Comparison of ENCODE assay signal across 14 cellular contexts in genomic region chr10:34786464-34786863, GRCh38. TPM values are rescaled to one million over a fixed set of nuclear protein-coding genes. Genes with fewer than 3 reads are reported as not detected.
DNase-seq lines count a peak whose midpoint lies in the region; ATAC-seq and TF ChIP-seq lines count a peak whose summit lies in the region.
"Had no signal": no experiment of that assay in that cellular context is flagged by ENCODE, and none has a peak within 500 bp of the region (broad histone marks: within the 10 kb centered on the region; RNA-seq: fewer than 3 reads in every experiment).

No MANE protein-coding gene starts in this region.

- no peak overlapping the region for H2BK5ac ChIP-seq in mesenchymal stem cell (ENCODE audit: low read depth, low read length, poor library complexity, severe bottlenecking)

- BruUV-seq in PC-3 (replicated peaks; lab: Mats Ljungman, UMichigan): no TSS peak

- no peak overlapping the region for H2BK15ac ChIP-seq in mesenchymal stem cell (ENCODE audit: low read depth, poor library complexity, severe bottlenecking)

- H3K23ac ChIP-seq in mesenchymal stem cell (ENCODE audit: low read length in 2 of 2): no peak overlapping the region

- H3K36me3 ChIP-seq in GM23248 (ENCODE audit: low read depth) (no peaks in the 10 kb centered on the region), PC-3 (ENCODE audit: low read depth, low read length) (peaks cover 6% of the 10 kb centered on the region; the same call in 1 of the 2 replicates), mesenchymal stem cell (ENCODE audit: control insufficient read depth in 1 of 2, insufficient read depth in 2 of 2, low read depth in 1 of 2, low read length in 2 of 2) (peaks cover 0 to 8% of the 10 kb centered on the region in 2 experiments)

- no peaks in the 10 kb centered on the region for H3K9me2 ChIP-seq in GM23248 (ENCODE audit: insufficient read depth)
- no peaks in the 10 kb centered on the region for H3K9me2 ChIP-seq in PC-3 (replicated peaks; ENCODE audit: low read length)

- H4K8ac ChIP-seq in mesenchymal stem cell (ENCODE audit: low read length): no peak overlapping the region

- no peak overlapping the region for H3K4ac ChIP-seq in mesenchymal stem cell (ENCODE audit: low read depth in 1 of 2, low read length in 2 of 2)

- peaks cover 15% of the 10 kb centered on the region for H3K4me1 ChIP-seq in GM23248 (ENCODE audit: insufficient read depth)
- H3K4me1 ChIP-seq in PC-3 (ENCODE audit: insufficient read depth, low read length): peaks cover 8% of the 10 kb centered on the region; the same call in 1 of the 2 replicates
- peaks cover 25% of the 10 kb centered on the region for H3K4me1 ChIP-seq in mesenchymal stem cell (ENCODE audit: control insufficient read depth, insufficient read depth, low read depth, low read length)

- WGBS in GM23248 (ENCODE audit: low coverage in 1 of 2, low lambda C conversion rate in 2 of 2, missing lambda C conversion rate in 2 of 2), 2 experiments: 12 to 17% methylated on average over 1 of the region's 1 CpG
- WGBS in mesenchymal stem cell: 80% methylated on average over 1 of the region's 1 CpG

- no peak overlapping the region for H2BK12ac ChIP-seq in mesenchymal stem cell (ENCODE audit: low read length in 2 of 2)

- POLR2A ChIA-PET in PC-3 (lab: Charles Lee; ENCODE audit: unreplicated experiment): interaction anchor here (0.7 kb wide), 1 partner anchor 120 kb away, joined by 4 read pairs; no protein-coding TSS in a partner anchor

- ATAC-seq in PC-3 (peak; percentile 59), HG03457 (IDR thresholded peaks at IDR 0.05; ENCODE audit: unreplicated experiment) (no peak)
- ATAC-seq: activated T-cell treated with anti-CD3 and anti-CD28 coated beads, Interleukin-2, amount 50 U/mL, for 72 hours had no signal

- H3K4me3 ChIP-seq in AG10803 (ENCODE audit: low read length): no peak overlapping the region
- no peak overlapping the region for H3K4me3 ChIP-seq in GM23248
- H3K4me3 ChIP-seq in PC-3 (ENCODE audit: low read length): no peak overlapping the region
- H3K4me3 ChIP-seq in mesenchymal stem cell (ENCODE audit: insufficient read depth in 1 of 2, low read depth in 1 of 2, low read length in 2 of 2): no peak overlapping the region
- H3K4me3 ChIP-seq: lung had no signal

- H3K4me2 ChIP-seq in GM23248 (ENCODE audit: unreplicated experiment) (peak overlapping the region; percentile 38), PC-3 (ENCODE audit: low read length) (no peak overlapping the region), mesenchymal stem cell (ENCODE audit: low read length, poor library complexity, severe bottlenecking) (no peak overlapping the region)

- no peak overlapping the region for H2AK5ac ChIP-seq in mesenchymal stem cell (ENCODE audit: low read length, severe bottlenecking)

- H4K91ac ChIP-seq in mesenchymal stem cell (ENCODE audit: low read length): no peak overlapping the region

- TF ChIP-seq CTCF in AG10803 (conservative IDR thresholded peaks at IDR 0.05; ENCODE audit: low read length): peak; percentile 19; the same call in 1 of the 2 replicates
- TF ChIP-seq CTCF in PC-3 (conservative IDR thresholded peaks at IDR 0.05; ENCODE audit: low read depth, low read length): peak; percentile 37; the same call in 1 of the 2 replicates

- no peak overlapping the region for H2BK120ac ChIP-seq in mesenchymal stem cell (ENCODE audit: low read depth, low read length)

- H3K18ac ChIP-seq in mesenchymal stem cell (ENCODE audit: low read depth in 1 of 2, low read length in 2 of 2): no peak overlapping the region

- H3K27ac ChIP-seq in GM23248: no peak overlapping the region
- H3K27ac ChIP-seq in PC-3 (ENCODE audit: low read length): no peak overlapping the region
- no peak overlapping the region for H3K27ac ChIP-seq in mesenchymal stem cell (ENCODE audit: low read length, poor library complexity, severe bottlenecking)

- CTCF ChIA-PET in PC-3 (lab: Charles Lee): no interaction called here

- H4K20me1 ChIP-seq in GM23248 (ENCODE audit: insufficient read depth) (0 out of 2 replicates have a peak, but pooled peaks cover 2% of the 10 kb centered on the region), PC-3 (ENCODE audit: low read length) (peaks cover 13% of the 10 kb centered on the region; the same call in 1 of the 2 replicates)

- peaks cover 93% of the 10 kb centered on the region for H3K79me2 ChIP-seq in GM23248 (ENCODE audit: insufficient read depth)
- peaks cover 98% of the 10 kb centered on the region for H3K79me2 ChIP-seq in PC-3 (ENCODE audit: low read length)

- no peak overlapping the region for H2AFZ ChIP-seq in GM23248
- no peak overlapping the region for H2AFZ ChIP-seq in PC-3 (ENCODE audit: low read length)
- H2AFZ ChIP-seq in mesenchymal stem cell (ENCODE audit: low read depth, low read length): no peak overlapping the region

- in situ Hi-C loops in GM23248 (cut with MboI): no loop called here

- H3K9me3 ChIP-seq in GM23248 (ENCODE audit: low read depth) (no peaks in the 10 kb centered on the region), PC-3 (ENCODE audit: low read length) (no peaks in the 10 kb centered on the region), mesenchymal stem cell (ENCODE audit: control insufficient read depth, low read length) (no peaks in the 10 kb centered on the region)

- H3F3A ChIP-seq in GM23248 (ENCODE audit: insufficient read depth) (0 out of 2 replicates have a peak, but pooled peaks cover 16% of the 10 kb centered on the region), PC-3 (ENCODE audit: low read length, unreplicated experiment) (no peaks in the 10 kb centered on the region)

- H3K79me1 ChIP-seq in mesenchymal stem cell (replicated peaks; ENCODE audit: low read length, poor library complexity, severe bottlenecking): no peaks in the 10 kb centered on the region

- H3K14ac ChIP-seq in mesenchymal stem cell (ENCODE audit: low read length in 2 of 2): no peak overlapping the region

- H3K9ac ChIP-seq in GM23248 (no peak overlapping the region), PC-3 (ENCODE audit: low read length) (no peak overlapping the region), mesenchymal stem cell (ENCODE audit: low read length) (peak overlapping the region; percentile 10)

- intact Hi-C loops in PC-3 (cut with micrococcal nuclease): no loop called here

- H3K27me3 ChIP-seq in GM23248 (replicated peaks; ENCODE audit: insufficient read depth): no peaks in the 10 kb centered on the region
- H3K27me3 ChIP-seq in PC-3 (ENCODE audit: low read length): no peaks in the 10 kb centered on the region
- H3K27me3 ChIP-seq in mesenchymal stem cell (ENCODE audit: control insufficient read depth in 1 of 2, insufficient read depth in 1 of 2, low read length in 2 of 2): no peaks in the 10 kb centered on the region

- peak; percentile 82 for DNase-seq in AG10803 (ENCODE audit: low read depth)
- peak; percentile 45 for DNase-seq in GM23248
- DNase-seq in PC-3: peak; percentile 59
- no peak for DNase-seq in mesenchymal stem cell
- DNase-seq in mucosa of gallbladder (ENCODE audit: low spot score): no peak
- DNase-seq in DMS79 (lab: John Stamatoyannopoulos, UW): no peak
- no peak for DNase-seq in activated naive CD4-positive, alpha-beta T cell (lab: John Stamatoyannopoulos, UW)
- DNase-seq: activated CD4-positive, alpha-beta T cell treated with anti-CD3 and anti-CD28 coated beads, Interleukin-2, amount 50 U/mL, for 1 hour; activated T-cell treated with anti-CD3 and anti-CD28 coated beads, Interleukin-2, amount 50 U/mL, for 72 hours; effector memory CD4-positive, alpha-beta T cell; H9; SIG-M5 had no signal

RNA-seq across cellular contexts. Expression of gene PARD3, which starts 28.6 kb away (rescaled TPM):
- total RNA-seq in GM23248 (2014; rRNA removed; shearing (Covaris generic)): 21.2 and 30.9 TPM in 2 replicates
- 6.3 and 7.7 TPM in 2 replicates for polyA plus RNA-seq in GM23248 (2016; fragmentation: Nextera tagmentation; extraction: Ambion mirVana)
- total RNA-seq in PC-3 (2014; rRNA removed) (149 and 154 TPM in 2 replicates), mucosa of gallbladder (39.6 TPM)
- polyA plus RNA-seq in mesenchymal stem cell (2013, experiment 1 of 2): 37.3 TPM
- 35.9 TPM for polyA plus RNA-seq in mesenchymal stem cell (2013, experiment 2 of 2)

Comparison
In these comparisons a context has a peak if more than half of its experiments do, and no peak if none do; other contexts are left out.
1. DNase-seq: peak in AG10803 (single experiment), GM23248 (single experiment) and PC-3 (single experiment); none in mesenchymal stem cell (single experiment), mucosa of gallbladder (single experiment), DMS79 (single experiment) and activated naive CD4-positive, alpha-beta T cell (0 of 4).